In genomic region chr15:71256934-71257333, GRCh38 we compare ENCODE assay signal across 2 cellular contexts.
TF ChIP-seq lines count a peak whose summit lies in the region.

No MANE protein-coding gene starts in this region.

TF ChIP-seq in IMR-90, 13 proteins besides CTCF, POLR2A, EP300 and RAD21:
- TF ChIP-seq, protein P1, sequence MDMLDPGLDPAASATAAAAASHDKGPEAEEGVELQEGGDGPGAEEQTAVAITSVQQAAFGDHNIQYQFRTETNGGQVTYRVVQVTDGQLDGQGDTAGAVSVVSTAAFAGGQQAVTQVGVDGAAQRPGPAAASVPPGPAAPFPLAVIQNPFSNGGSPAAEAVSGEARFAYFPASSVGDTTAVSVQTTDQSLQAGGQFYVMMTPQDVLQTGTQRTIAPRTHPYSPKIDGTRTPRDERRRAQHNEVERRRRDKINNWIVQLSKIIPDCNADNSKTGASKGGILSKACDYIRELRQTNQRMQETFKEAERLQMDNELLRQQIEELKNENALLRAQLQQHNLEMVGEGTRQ (IDR thresholded peaks at IDR 0.05; ENCODE audit: low read depth, low read length) = no peak
- TF ChIP-seq SMC3 (IDR thresholded peaks at IDR 0.05; ENCODE audit: low read depth, low read length) = no peak
- no peak for TF ChIP-seq CEBPB (IDR thresholded peaks at IDR 0.05; ENCODE audit: low read depth, low read length)
- no peak for TF ChIP-seq MXI1 (IDR thresholded peaks at IDR 0.05; ENCODE audit: borderline replicate concordance, low read depth, low read length)
TF ChIP-seq in IMR-90: peak in this region for 0.

TF ChIP-seq in HepG2, 621 proteins besides CTCF, POLR2A, EP300 and RAD21 (continued from another document):
- TF ChIP-seq, protein P2, sequence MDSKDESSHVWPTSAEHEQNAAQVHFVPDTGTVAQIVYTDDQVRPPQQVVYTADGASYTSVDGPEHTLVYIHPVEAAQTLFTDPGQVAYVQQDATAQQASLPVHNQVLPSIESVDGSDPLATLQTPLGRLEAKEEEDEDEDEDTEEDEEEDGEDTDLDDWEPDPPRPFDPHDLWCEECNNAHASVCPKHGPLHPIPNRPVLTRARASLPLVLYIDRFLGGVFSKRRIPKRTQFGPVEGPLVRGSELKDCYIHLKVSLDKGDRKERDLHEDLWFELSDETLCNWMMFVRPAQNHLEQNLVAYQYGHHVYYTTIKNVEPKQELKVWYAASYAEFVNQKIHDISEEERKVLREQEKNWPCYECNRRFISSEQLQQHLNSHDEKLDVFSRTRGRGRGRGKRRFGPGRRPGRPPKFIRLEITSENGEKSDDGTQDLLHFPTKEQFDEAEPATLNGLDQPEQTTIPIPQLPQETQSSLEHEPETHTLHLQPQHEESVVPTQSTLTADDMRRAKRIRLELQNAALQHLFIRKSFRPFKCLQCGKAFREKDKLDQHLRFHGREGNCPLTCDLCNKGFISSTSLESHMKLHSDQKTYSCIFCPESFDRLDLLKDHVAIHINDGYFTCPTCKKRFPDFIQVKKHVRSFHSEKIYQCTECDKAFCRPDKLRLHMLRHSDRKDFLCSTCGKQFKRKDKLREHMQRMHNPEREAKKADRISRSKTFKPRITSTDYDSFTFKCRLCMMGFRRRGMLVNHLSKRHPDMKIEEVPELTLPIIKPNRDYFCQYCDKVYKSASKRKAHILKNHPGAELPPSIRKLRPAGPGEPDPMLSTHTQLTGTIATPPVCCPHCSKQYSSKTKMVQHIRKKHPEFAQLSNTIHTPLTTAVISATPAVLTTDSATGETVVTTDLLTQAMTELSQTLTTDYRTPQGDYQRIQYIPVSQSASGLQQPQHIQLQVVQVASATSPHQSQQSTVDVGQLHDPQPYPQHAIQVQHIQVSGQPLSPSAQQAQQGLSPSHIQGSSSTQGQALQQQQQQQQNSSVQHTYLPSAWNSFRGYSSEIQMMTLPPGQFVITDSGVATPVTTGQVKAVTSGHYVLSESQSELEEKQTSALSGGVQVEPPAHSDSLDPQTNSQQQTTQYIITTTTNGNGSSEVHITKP (CRISPR knock-in tag; IDR thresholded peaks at IDR 0.05; ENCODE audit: low read depth) = no peak
- TF ChIP-seq ZNF512 (CRISPR knock-in tag; IDR thresholded peaks at IDR 0.05) (no peak), U2AF1 (optimal IDR thresholded peaks at IDR 0.05; ENCODE audit: low read depth, low read length) (no peak), ZNF605 (CRISPR knock-in tag; IDR thresholded peaks at IDR 0.05) (no peak), BRCA1 (CRISPR knock-in tag; IDR thresholded peaks at IDR 0.05) (no peak), RBFOX2 (IDR thresholded peaks at IDR 0.05; ENCODE audit: low read depth, low read length) (no peak), GFI1 (CRISPR knock-in tag; IDR thresholded peaks at IDR 0.05; ENCODE audit: borderline replicate concordance) (no peak), MNT (IDR thresholded peaks at IDR 0.05) (no peak), KDM4B (CRISPR knock-in tag; IDR thresholded peaks at IDR 0.05) (no peak), CCDC6 (CRISPR knock-in tag; IDR thresholded peaks at IDR 0.05) (no peak), TERF1 (CRISPR knock-in tag; IDR thresholded peaks at IDR 0.05) (no peak), NFKB2 (CRISPR knock-in tag; IDR thresholded peaks at IDR 0.05; ENCODE audit: borderline replicate concordance) (no peak), ZNF136 (CRISPR knock-in tag; IDR thresholded peaks at IDR 0.05; ENCODE audit: low read depth) (no peak)
- TF ChIP-seq, protein P3, sequence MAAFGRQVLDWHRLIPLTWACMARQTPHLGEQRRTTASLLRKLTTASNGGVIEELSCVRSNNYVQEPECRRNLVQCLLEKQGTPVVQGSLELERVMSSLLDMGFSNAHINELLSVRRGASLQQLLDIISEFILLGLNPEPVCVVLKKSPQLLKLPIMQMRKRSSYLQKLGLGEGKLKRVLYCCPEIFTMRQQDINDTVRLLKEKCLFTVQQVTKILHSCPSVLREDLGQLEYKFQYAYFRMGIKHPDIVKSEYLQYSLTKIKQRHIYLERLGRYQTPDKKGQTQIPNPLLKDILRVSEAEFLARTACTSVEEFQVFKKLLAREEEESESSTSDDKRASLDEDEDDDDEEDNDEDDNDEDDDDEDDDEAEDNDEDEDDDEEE (CRISPR knock-in tag; IDR thresholded peaks at IDR 0.05) = no peak
